1 cellular context compared by ENCODE assay signal in the genomic region with DNA sequence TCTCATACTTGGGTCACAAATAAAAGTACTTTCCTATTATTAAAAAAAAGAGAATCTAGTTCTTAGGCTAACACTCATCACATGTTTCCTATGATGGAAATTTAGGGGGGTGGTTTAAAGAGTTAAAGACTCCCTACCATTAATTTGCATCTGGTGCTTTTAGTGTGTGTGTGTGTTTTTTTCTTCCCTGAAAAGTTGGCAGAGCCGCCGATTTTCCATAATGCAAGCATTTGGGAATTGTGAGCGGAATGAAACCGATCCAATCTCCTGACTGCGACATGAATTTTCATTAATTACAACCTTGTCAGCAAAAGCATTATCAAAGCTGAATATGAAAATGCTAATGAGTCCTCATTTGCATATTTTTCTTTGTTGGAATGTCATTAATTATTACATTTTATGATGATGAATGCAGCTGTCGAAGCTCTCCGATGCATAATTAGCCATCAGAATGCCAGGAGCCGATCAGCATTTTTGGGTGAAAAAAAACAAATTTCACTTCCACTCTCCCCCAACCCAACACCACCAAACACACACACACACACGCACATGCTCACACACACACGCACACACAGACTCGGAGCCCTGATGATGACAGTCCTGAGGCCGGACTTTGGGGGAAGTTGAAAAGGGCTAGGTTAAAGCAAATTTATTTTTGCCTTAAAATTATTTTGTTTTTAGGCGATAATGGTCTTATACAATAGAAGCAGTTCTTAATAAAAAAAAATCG.
TF ChIP-seq lines count a peak whose summit lies in the region.

No MANE protein-coding gene starts in this region.

TF ChIP-seq in GM12878, 131 proteins besides CTCF, POLR2A, EP300 and RAD21 (continued from another document):
- TF ChIP-seq ZNF592 (IDR thresholded peaks at IDR 0.05) (no peak), TCF7 (IDR thresholded peaks at IDR 0.05; ENCODE audit: borderline replicate concordance) (no peak), SIN3A (IDR thresholded peaks at IDR 0.05; ENCODE audit: low read depth, low read length) (no peak), ZBTB4 (CRISPR knock-in tag; IDR thresholded peaks at IDR 0.05) (no peak), HDAC6 (IDR thresholded peaks at IDR 0.05; ENCODE audit: unreplicated experiment) (no peak), CHD4 (IDR thresholded peaks at IDR 0.05) (no peak), NKRF (conservative IDR thresholded peaks at IDR 0.05) (no peak), ELK1 (IDR thresholded peaks at IDR 0.05; ENCODE audit: low read depth, low read length) (no peak), GATAD2B (conservative IDR thresholded peaks at IDR 0.05; ENCODE audit: low read depth) (no peak), ZNF622 (IDR thresholded peaks at IDR 0.05) (no peak), SMAD1 (IDR thresholded peaks at IDR 0.05; ENCODE audit: low read depth, partially characterized antibody) (no peak), ETV6 (conservative IDR thresholded peaks at IDR 0.05 in 1 of 2, IDR thresholded peaks at IDR 0.05 in 1 of 2; ENCODE audit: borderline replicate concordance in 1 of 2, low read depth in 1 of 2) (no peak), NFIC (IDR thresholded peaks at IDR 0.05; ENCODE audit: low read depth, low read length) (no peak), NRF1 (conservative IDR thresholded peaks at IDR 0.05; ENCODE audit: low read depth, low read length) (no peak)
- TF ChIP-seq, protein P1, sequence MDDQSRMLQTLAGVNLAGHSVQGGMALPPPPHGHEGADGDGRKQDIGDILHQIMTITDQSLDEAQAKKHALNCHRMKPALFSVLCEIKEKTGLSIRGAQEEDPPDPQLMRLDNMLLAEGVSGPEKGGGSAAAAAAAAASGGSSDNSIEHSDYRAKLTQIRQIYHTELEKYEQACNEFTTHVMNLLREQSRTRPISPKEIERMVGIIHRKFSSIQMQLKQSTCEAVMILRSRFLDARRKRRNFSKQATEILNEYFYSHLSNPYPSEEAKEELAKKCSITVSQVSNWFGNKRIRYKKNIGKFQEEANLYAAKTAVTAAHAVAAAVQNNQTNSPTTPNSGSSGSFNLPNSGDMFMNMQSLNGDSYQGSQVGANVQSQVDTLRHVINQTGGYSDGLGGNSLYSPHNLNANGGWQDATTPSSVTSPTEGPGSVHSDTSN (IDR thresholded peaks at IDR 0.05; ENCODE audit: insufficient replicate concordance, low read depth, low read length): no peak
